Comparison of ENCODE assay signal across 9 cellular contexts in genomic region chr6:797479-798077, GRCh38.
DNase-seq lines count a peak whose midpoint lies in the region; ATAC-seq and TF ChIP-seq lines count a peak whose summit lies in the region.
"Had no signal": no experiment of that assay in that cellular context is flagged by ENCODE, and none has a peak within 500 bp of the region (broad histone marks: within the 10 kb centered on the region; RNA-seq: fewer than 3 reads in every experiment).

No MANE protein-coding gene starts in this region.

- H3K36me3 Mint-ChIP-seq in activated B cell treated with CpG ODN at 0.5 μM for 24 hours (ENCODE audit: low read depth): no peaks in the 10 kb centered on the region

- H3K27ac Mint-ChIP-seq in activated B cell treated with CpG ODN at 0.5 μM for 24 hours: no peak overlapping the region
- H3K27ac Mint-ChIP-seq: dendritic cell treated with granulocyte-macrophage colony-stimulating factor and Interleukin-4, amounts not matched to agents 40 ng/mL and 50 ng/mL, for 4 days had no signal

- intact Hi-C loops in activated B cell treated with CpG ODN at 0.5 μM for 24 hours (cut with micrococcal nuclease): loop anchor here (1.0 kb wide), 4 partner anchors 539 to 639 kb away; no protein-coding TSS in a partner anchor

- peaks cover 13% of the 10 kb centered on the region for H3K4me1 Mint-ChIP-seq in activated B cell treated with CpG ODN at 0.5 μM for 24 hours

- H3K4me3 Mint-ChIP-seq in activated B cell treated with CpG ODN at 0.5 μM for 24 hours: no peak overlapping the region
- H3K4me3 Mint-ChIP-seq: dendritic cell treated with granulocyte-macrophage colony-stimulating factor and Interleukin-4, amounts not matched to agents 40 ng/mL and 50 ng/mL, for 4 days had no signal

- CTCF ChIA-PET in activated B cell treated with CpG ODN at 0.5 μM for 24 hours (lab: Charles Lee): interaction anchor here (0.8 to 3.2 kb wide), 9 partner anchors 9 to 638 kb away, joined by 3 to 19 read pairs (median 7); no protein-coding TSS in a partner anchor

- no peaks in the 10 kb centered on the region for H3K4me1 ChIP-seq in neutrophil (ENCODE audit: control insufficient read depth in 1 of 2, insufficient read depth in 1 of 2, low read depth in 1 of 2, low read length in 1 of 2)

- DNase-seq in activated naive CD4-positive, alpha-beta T cell treated with Interleukin-2 at 50 U/mL for 16 hours: peak; percentile 27
- no peak for DNase-seq in activated naive CD4-positive, alpha-beta T cell (lab: John Stamatoyannopoulos, UW)
- DNase-seq in NCI-H1930 (lab: John Stamatoyannopoulos, UW) (peak; percentile 2 to 20), activated B cell treated with CpG ODN at 0.5 μM for 24 hours (no peak), fibroblast of mammary gland (ENCODE audit: low read depth) (peak; percentile 62), HPDE6-E6E7 (ENCODE audit: extremely low spot score) (no peak), cortex of kidney (lab: John Stamatoyannopoulos, UW) (no peak)

- peak; percentile 50 for ATAC-seq in activated B cell treated with CpG ODN at 0.5 μM for 24 hours (ENCODE audit: low read depth)

- POLR2A ChIA-PET in activated B cell treated with CpG ODN at 0.5 μM for 24 hours (lab: Charles Lee): no interaction called here

- TF ChIP-seq CTCF in activated B cell treated with CpG ODN at 0.5 μM for 24 hours (IDR thresholded peaks at IDR 0.05) (peak; percentile 91), fibroblast of mammary gland (conservative IDR thresholded peaks at IDR 0.05; ENCODE audit: control insufficient read depth, insufficient read depth, low read depth, low read length) (peak; percentile 68), neutrophil (IDR thresholded peaks at IDR 0.05) (peak; percentile 7)

- H3K27me3 ChIP-seq in neutrophil: peaks cover 89% of the 10 kb centered on the region

- no peaks in the 10 kb centered on the region for H3K9me3 ChIP-seq in neutrophil

- peaks cover 23% of the 10 kb centered on the region for H3K27me3 Mint-ChIP-seq in activated B cell treated with CpG ODN at 0.5 μM for 24 hours

- no peak overlapping the region for H3K27ac ChIP-seq in neutrophil

- H3K4me3 ChIP-seq in fibroblast of mammary gland (ENCODE audit: control insufficient read depth, low read depth, low read length): no peak overlapping the region
- H3K4me3 ChIP-seq in neutrophil (ENCODE audit: low read depth in 1 of 2, low read length in 1 of 2): no peak overlapping the region

- no peaks in the 10 kb centered on the region for H3K36me3 ChIP-seq in neutrophil

- H3K9me3 Mint-ChIP-seq in activated B cell treated with CpG ODN at 0.5 μM for 24 hours: no peaks in the 10 kb centered on the region
- H3K9me3 Mint-ChIP-seq: dendritic cell treated with granulocyte-macrophage colony-stimulating factor and Interleukin-4, amounts not matched to agents 40 ng/mL and 50 ng/mL, for 4 days had no signal

Comparison
In these comparisons a context has a peak if more than half of its experiments do, and no peak if none do; other contexts are left out.
1. DNase-seq: peak in activated naive CD4-positive, alpha-beta T cell treated with Interleukin-2 at 50 U/mL for 16 hours (single experiment), NCI-H1930 (2 of 2) and fibroblast of mammary gland (single experiment); none in activated naive CD4-positive, alpha-beta T cell (0 of 4), activated B cell treated with CpG ODN at 0.5 μM for 24 hours (single experiment), HPDE6-E6E7 (single experiment) and cortex of kidney (single experiment).
2. CTCF ChIP-seq: peak in every context shown above with its lines; median percentile 91 in activated B cell treated with CpG ODN at 0.5 μM for 24 hours; 68 in fibroblast of mammary gland; 7 in neutrophil.